9 cellular contexts compared by ENCODE assay signal in the genomic region with DNA sequence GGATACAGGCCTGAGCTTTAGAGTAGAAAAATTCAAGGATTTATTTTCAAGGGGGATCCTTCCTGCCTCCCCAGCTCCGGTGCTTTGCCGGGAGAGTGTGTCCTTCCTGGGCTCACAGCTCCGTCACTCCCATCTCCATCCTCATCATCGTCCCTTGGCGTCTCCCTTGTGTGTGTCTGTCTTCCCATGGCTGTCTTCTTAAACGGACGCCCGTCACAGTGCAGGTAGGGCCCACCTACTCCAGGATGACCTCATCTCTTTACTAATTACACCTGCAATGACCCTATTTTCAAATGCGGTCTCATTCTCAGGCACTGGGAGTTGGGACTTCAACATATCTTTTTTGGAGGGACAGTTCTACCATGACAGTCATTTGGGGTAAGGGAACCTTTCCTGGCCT.
"Had no signal": no experiment of that assay in that cellular context is flagged by ENCODE, and none has a peak within 500 bp of the region (broad histone marks: within the 10 kb centered on the region; RNA-seq: fewer than 3 reads in every experiment).

No MANE protein-coding gene starts in this region.

- H3K27ac ChIP-seq: GM23248, HL-60 had no signal

- H3K4me1 ChIP-seq: HAP-1 had no signal

- H2AFZ ChIP-seq: GM23248 had no signal

- FAIRE-seq: K562 had no signal

- H3K9ac ChIP-seq: GM23248 had no signal

- ATAC-seq: HCT116, K562 had no signal

- DNase-seq: GM23248, GOT3, H7, HFFc6, IMR-90 had no signal

- H3K9me3 ChIP-seq: HAP-1 had no signal

- H3K4me3 ChIP-seq: GM23248, HAP-1, K562 had no signal

- H3K36me3 ChIP-seq: HAP-1 had no signal
